In the genomic region with DNA sequence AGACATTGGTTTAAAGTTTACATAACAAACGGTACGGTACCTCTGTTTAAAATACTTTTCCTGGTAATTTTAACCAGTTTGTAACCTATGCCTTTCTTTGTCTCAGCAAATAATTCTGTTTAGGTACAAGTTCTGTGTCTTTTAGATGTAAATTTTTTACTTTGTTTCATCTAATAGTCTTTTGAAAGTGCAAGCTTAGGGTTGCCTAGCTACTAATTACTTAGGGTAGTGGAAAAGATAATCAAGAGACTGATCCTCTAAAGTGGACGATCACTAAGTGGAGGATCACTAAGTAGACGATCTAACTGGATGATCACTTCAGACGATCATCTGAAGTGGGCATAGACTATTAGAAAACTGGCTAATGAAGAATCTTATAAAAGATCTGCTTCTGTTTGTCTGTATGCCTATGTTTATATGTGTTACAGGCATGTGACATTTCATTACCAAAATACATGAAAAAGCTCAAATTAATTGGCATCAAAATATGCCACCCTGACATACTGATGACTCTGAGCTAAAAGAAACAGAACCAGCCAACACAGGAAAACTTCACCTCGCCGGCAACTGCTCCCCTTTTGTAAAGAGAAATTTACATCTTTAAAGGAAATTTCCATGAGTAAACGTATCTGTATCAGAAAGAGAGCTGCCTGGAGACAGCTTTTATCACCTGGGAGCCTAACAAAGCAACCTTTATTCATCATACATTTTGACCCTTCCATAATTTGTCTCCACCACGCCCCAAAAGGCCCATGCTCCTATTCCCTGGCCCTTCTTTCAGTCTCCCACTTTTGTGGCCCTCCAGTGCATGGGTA, we compare ENCODE assay signal across 8 cellular contexts.
DNase-seq lines count a peak whose midpoint lies in the region; ATAC-seq and TF ChIP-seq lines count a peak whose summit lies in the region.

No MANE protein-coding gene starts in this region.

- ATAC-seq in HG02763 (IDR thresholded peaks at IDR 0.05; ENCODE audit: unreplicated experiment): no peak

- DNase-seq in NCI-H1092 treated with DMSO at 0.1 percent for 48 hours (lab: John Stamatoyannopoulos, UW) (peak; percentile 13), NCI-H1092 (lab: John Stamatoyannopoulos, UW) (no peak), SK-N-MC (ENCODE audit: low read depth, low spot score) (no peak), foreskin fibroblast (no peak), skeletal muscle cell (ENCODE audit: low read depth) (no peak), HK-2 (ENCODE audit: unreplicated experiment) (no peak), cortex of kidney (lab: John Stamatoyannopoulos, UW) (no peak)

- no peaks in the 10 kb centered on the region for H3K36me3 ChIP-seq in SK-N-MC (ENCODE audit: insufficient read depth, low read length)

- H3K9me3 ChIP-seq in SK-N-MC (ENCODE audit: low read depth, low read length): peaks cover 5% of the 10 kb centered on the region; the same call in 1 of the 2 replicates

- peak overlapping the region; percentile 95 for H3K4me3 ChIP-seq in SK-N-MC
- H3K4me3 ChIP-seq in foreskin fibroblast (ENCODE audit: low read depth in 1 of 2, low read length in 2 of 2): peak overlapping the region; percentile 67 to 89
- H3K4me3 ChIP-seq in skeletal muscle cell (ENCODE audit: low read depth, low read length): peak overlapping the region; percentile 82

- no peak for TF ChIP-seq CTCF in foreskin fibroblast (IDR thresholded peaks at IDR 0.05; ENCODE audit: low read depth, low read length)

- peak overlapping the region; percentile 85 for H3K9ac ChIP-seq in SK-N-MC (ENCODE audit: insufficient read length)

- no peak overlapping the region for H3K27ac ChIP-seq in SK-N-MC
